Comparison of ENCODE assay signal across 13 cellular contexts in genomic region chr5:38162625-38163024, GRCh38.
"Had no signal": no experiment of that assay in that cellular context is flagged by ENCODE, and none has a peak within 500 bp of the region (broad histone marks: within the 10 kb centered on the region; RNA-seq: fewer than 3 reads in every experiment).

No MANE protein-coding gene starts in this region.

- H3K4me1 Mint-ChIP-seq: activated naive CD8-positive, alpha-beta T cell treated with anti-CD3 and anti-CD28 coated beads for 36 hours; immature natural killer cell had no signal

- H3K4me1 ChIP-seq: esophagus muscularis mucosa, thyroid gland, uterus had no signal

- H3K27ac Mint-ChIP-seq: activated naive CD8-positive, alpha-beta T cell treated with anti-CD3 and anti-CD28 coated beads for 36 hours; immature natural killer cell; natural killer cell treated with Interleukin-12 subunit alpha and Interleukin-12 subunit beta and Interleukin-15 and Interleukin-18, amount 100 ng/mL, for 72 hours had no signal

- ATAC-seq: activated CD4-positive, CD25-positive, alpha-beta regulatory T cell treated with anti-CD3 and anti-CD28 coated beads, Interleukin-2, amount 50 U/mL, for 24 hours; activated T-cell treated with anti-CD3 and anti-CD28 coated beads, Interleukin-2, amount 50 U/mL, for 4 hours; mucosa of descending colon; natural killer cell treated with Interleukin-12 subunit alpha and Interleukin-12 subunit beta and Interleukin-15 and Interleukin-18, amount 100 ng/mL, for 72 hours had no signal

- H3K4me3 ChIP-seq: esophagus muscularis mucosa, mucosa of descending colon, sigmoid colon, thyroid gland, uterus had no signal

- H3K9me3 ChIP-seq: esophagus muscularis mucosa, mucosa of descending colon, sigmoid colon, thyroid gland, uterus had no signal

- H3K36me3 ChIP-seq: esophagus muscularis mucosa, sigmoid colon, thyroid gland, uterus had no signal

- H3K9me3 Mint-ChIP-seq: activated naive CD8-positive, alpha-beta T cell treated with anti-CD3 and anti-CD28 coated beads for 36 hours had no signal

- H3K27ac ChIP-seq: esophagus muscularis mucosa, sigmoid colon, thyroid gland, uterus had no signal

- H3K4me3 Mint-ChIP-seq: activated naive CD8-positive, alpha-beta T cell treated with anti-CD3 and anti-CD28 coated beads for 36 hours; activated T-cell treated with anti-CD3 and anti-CD28 coated beads, Interleukin-2, amount 50 U/mL, for 4 hours; immature natural killer cell; natural killer cell treated with Interleukin-12 subunit alpha and Interleukin-12 subunit beta and Interleukin-15 and Interleukin-18, amount 100 ng/mL, for 72 hours had no signal

- H3K36me3 Mint-ChIP-seq: activated naive CD8-positive, alpha-beta T cell treated with anti-CD3 and anti-CD28 coated beads for 36 hours; immature natural killer cell; natural killer cell treated with Interleukin-12 subunit alpha and Interleukin-12 subunit beta and Interleukin-15 and Interleukin-18, amount 100 ng/mL, for 72 hours had no signal

- DNase-seq: activated gamma-delta T cell; activated naive CD8-positive, alpha-beta T cell treated with anti-CD3 and anti-CD28 coated beads for 36 hours; activated T-cell treated with anti-CD3 and anti-CD28 coated beads, Interleukin-2, amount 50 U/mL, for 4 hours; aorta; immature natural killer cell; mucosa of descending colon; nucleus accumbens; sigmoid colon; thyroid gland; uterus had no signal

- H3K27me3 ChIP-seq: esophagus muscularis mucosa, sigmoid colon, thyroid gland, uterus had no signal
